Comparison of ENCODE assay signal across 30 cellular contexts in the genomic region with DNA sequence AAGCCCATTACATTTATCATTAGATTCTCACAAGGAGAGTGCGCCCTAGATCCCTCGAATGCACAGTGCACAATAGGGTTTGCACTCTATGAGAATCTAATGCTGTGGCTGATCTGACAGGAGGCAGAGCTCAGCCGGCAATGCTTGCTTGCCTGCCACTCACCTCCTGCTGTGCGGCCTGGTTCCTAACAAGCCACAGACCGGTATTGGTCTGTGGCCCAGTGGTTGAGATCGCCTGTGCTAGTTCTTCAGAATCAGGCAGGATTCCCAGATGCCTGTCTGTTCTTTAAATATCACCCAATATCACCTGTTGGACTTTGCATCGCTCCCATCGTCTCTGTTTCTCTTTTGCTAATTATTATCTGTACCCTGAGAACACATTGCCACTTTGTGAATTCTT. TPM values are rescaled to one million over a fixed set of nuclear protein-coding genes. Genes with fewer than 3 reads are reported as not detected.
"Had no signal": no experiment of that assay in that cellular context is flagged by ENCODE, and none has a peak within 500 bp of the region (broad histone marks: within the 10 kb centered on the region; RNA-seq: fewer than 3 reads in every experiment).

No MANE protein-coding gene starts in this region.

- DNase-seq: activated CD4-positive, alpha-beta T cell treated with anti-CD3 and anti-CD28 coated beads, Interleukin-2, amount 10 ng/mL, durations not matched to agents 7 days and 5 days; activated CD4-positive, CD25-positive, alpha-beta regulatory T cell treated with anti-CD3 and anti-CD28 coated beads, Interleukin-2, amount 50 U/mL, for 72 hours; activated CD8-positive, alpha-beta memory T cell treated with anti-CD3 and anti-CD28 coated beads, Interleukin-2, amount 10 ng/mL, durations not matched to agents 7 days and 5 days; activated CD8-positive, alpha-beta T cell treated with anti-CD3 and anti-CD28 coated beads for 36 hours; activated effector memory CD4-positive, alpha-beta T cell treated with anti-CD3 and anti-CD28 coated beads, Interleukin-2, amount 50 U/mL, for 16 hours; activated naive CD4-positive, alpha-beta T cell treated with anti-CD3 and anti-CD28 coated beads, Interleukin-2, amount 10 ng/mL, durations not matched to agents 7 days and 5 days; activated T-cell treated with anti-CD3 and anti-CD28 coated beads for 4 hours; effector memory CD8-positive, alpha-beta T cell; esophagus squamous epithelium; heart left ventricle; lower lobe of right lung; natural killer cell; right cardiac atrium; stimulated activated CD4-positive, alpha-beta T cell treated with anti-CD3 and anti-CD28 coated beads, Interleukin-2, amount 100 ng/mL, for 24 hours; stomach; SW 1271; T-helper 17 cell; upper lobe of left lung had no signal

- H3K4me3 ChIP-seq: dorsolateral prefrontal cortex, esophagus squamous epithelium, heart left ventricle, lower lobe of right lung, prostate gland, SK-N-MC, skin epidermis, stomach, suprapubic skin, upper lobe of left lung had no signal

- H3K27ac ChIP-seq: lower lobe of right lung, prostate gland, SK-N-MC, upper lobe of left lung, VCaP had no signal

- H3K27ac Mint-ChIP-seq: activated CD4-positive, alpha-beta T cell treated with anti-CD3 and anti-CD28 coated beads, Interleukin-2, amount 10 ng/mL, durations not matched to agents 7 days and 5 days; activated CD8-positive, alpha-beta memory T cell treated with anti-CD3 and anti-CD28 coated beads, Interleukin-2, amount 10 ng/mL, durations not matched to agents 7 days and 5 days; activated CD8-positive, alpha-beta T cell treated with anti-CD3 and anti-CD28 coated beads for 36 hours; activated naive CD4-positive, alpha-beta T cell treated with anti-CD3 and anti-CD28 coated beads, Interleukin-2, amount 10 ng/mL, durations not matched to agents 7 days and 5 days; brain; effector memory CD8-positive, alpha-beta T cell; natural killer cell; stimulated activated memory B cell treated with anti-CD40 and anti-IgM and Interleukin-4, amounts not matched to agents 10 μg/mL and 1 μg/mL and 100 μg/mL, for 72 hours; T-helper 17 cell had no signal

- H3K36me3 Mint-ChIP-seq: activated CD8-positive, alpha-beta memory T cell treated with anti-CD3 and anti-CD28 coated beads, Interleukin-2, amount 10 ng/mL, durations not matched to agents 7 days and 5 days; activated naive CD4-positive, alpha-beta T cell treated with anti-CD3 and anti-CD28 coated beads, Interleukin-2, amount 10 ng/mL, durations not matched to agents 7 days and 5 days; brain; natural killer cell; stimulated activated memory B cell treated with anti-CD40 and anti-IgM and Interleukin-4, amounts not matched to agents 10 μg/mL and 1 μg/mL and 100 μg/mL, for 72 hours had no signal

- H3K36me3 ChIP-seq: esophagus squamous epithelium, heart left ventricle, lower lobe of right lung, prostate gland, stomach, suprapubic skin, upper lobe of left lung had no signal

- H3K9me3 ChIP-seq: esophagus squamous epithelium, heart left ventricle, lower lobe of right lung, prostate gland, stomach, suprapubic skin, upper lobe of left lung had no signal

- H3K9me3 Mint-ChIP-seq: activated CD4-positive, alpha-beta T cell treated with anti-CD3 and anti-CD28 coated beads, Interleukin-2, amount 10 ng/mL, durations not matched to agents 7 days and 5 days; activated CD8-positive, alpha-beta T cell treated with anti-CD3 and anti-CD28 coated beads for 36 hours; activated naive CD4-positive, alpha-beta T cell treated with anti-CD3 and anti-CD28 coated beads, Interleukin-2, amount 10 ng/mL, durations not matched to agents 7 days and 5 days; effector memory CD8-positive, alpha-beta T cell; stimulated activated memory B cell treated with anti-CD40 and anti-IgM and Interleukin-4, amounts not matched to agents 10 μg/mL and 1 μg/mL and 100 μg/mL, for 72 hours had no signal

- H3K27me3 Mint-ChIP-seq: stimulated activated memory B cell treated with anti-CD40 and anti-IgM and Interleukin-4, amounts not matched to agents 10 μg/mL and 1 μg/mL and 100 μg/mL, for 72 hours had no signal

- H3K27me3 ChIP-seq: dorsolateral prefrontal cortex, esophagus squamous epithelium, heart left ventricle, stomach, suprapubic skin, upper lobe of left lung had no signal

- H3K4me1 ChIP-seq: esophagus squamous epithelium, lower lobe of right lung, prostate gland, stomach, suprapubic skin, upper lobe of left lung had no signal

- H3K4me1 Mint-ChIP-seq: activated CD4-positive, alpha-beta T cell treated with anti-CD3 and anti-CD28 coated beads, Interleukin-2, amount 10 ng/mL, durations not matched to agents 7 days and 5 days; activated CD8-positive, alpha-beta memory T cell treated with anti-CD3 and anti-CD28 coated beads, Interleukin-2, amount 10 ng/mL, durations not matched to agents 7 days and 5 days; activated naive CD4-positive, alpha-beta T cell treated with anti-CD3 and anti-CD28 coated beads, Interleukin-2, amount 10 ng/mL, durations not matched to agents 7 days and 5 days; brain; natural killer cell; stimulated activated memory B cell treated with anti-CD40 and anti-IgM and Interleukin-4, amounts not matched to agents 10 μg/mL and 1 μg/mL and 100 μg/mL, for 72 hours; T-helper 17 cell had no signal

- H3K4me3 Mint-ChIP-seq: activated CD4-positive, alpha-beta T cell treated with anti-CD3 and anti-CD28 coated beads, Interleukin-2, amount 10 ng/mL, durations not matched to agents 7 days and 5 days; activated CD8-positive, alpha-beta memory T cell treated with anti-CD3 and anti-CD28 coated beads, Interleukin-2, amount 10 ng/mL, durations not matched to agents 7 days and 5 days; activated CD8-positive, alpha-beta T cell treated with anti-CD3 and anti-CD28 coated beads for 36 hours; activated naive CD4-positive, alpha-beta T cell treated with anti-CD3 and anti-CD28 coated beads, Interleukin-2, amount 10 ng/mL, durations not matched to agents 7 days and 5 days; brain; effector memory CD8-positive, alpha-beta T cell; natural killer cell; stimulated activated memory B cell treated with anti-CD40 and anti-IgM and Interleukin-4, amounts not matched to agents 10 μg/mL and 1 μg/mL and 100 μg/mL, for 72 hours; T-helper 17 cell had no signal

- ATAC-seq: activated CD8-positive, alpha-beta memory T cell treated with anti-CD3 and anti-CD28 coated beads, Interleukin-2, amount 10 ng/mL, durations not matched to agents 7 days and 5 days; activated CD8-positive, alpha-beta T cell treated with anti-CD3 and anti-CD28 coated beads for 36 hours; effector memory CD8-positive, alpha-beta T cell; heart left ventricle; lower lobe of right lung; natural killer cell; right cardiac atrium; stimulated activated memory B cell treated with anti-CD40 and anti-IgM and Interleukin-4, amounts not matched to agents 10 μg/mL and 1 μg/mL and 100 μg/mL, for 72 hours; T-helper 17 cell had no signal

RNA-seq across cellular contexts. Expression of a gene that starts 14.0 kb away (rescaled TPM):
- total RNA-seq: activated CD4-positive, alpha-beta T cell treated with anti-CD3 and anti-CD28 coated beads, Interleukin-2, amount 10 ng/mL, durations not matched to agents 7 days and 5 days; activated CD8-positive, alpha-beta memory T cell treated with anti-CD3 and anti-CD28 coated beads, Interleukin-2, amount 10 ng/mL, durations not matched to agents 7 days and 5 days; activated CD8-positive, alpha-beta T cell treated with anti-CD3 and anti-CD28 coated beads for 36 hours; cardiac septum; heart left ventricle; lower lobe of right lung; mesenteric fat pad; natural killer cell; osteocyte; prostate gland; right cardiac atrium; stomach; suprapubic skin; T-helper 17 cell; upper lobe of left lung had no signal
- polyA plus RNA-seq: heart left ventricle, keratinocyte, right cardiac atrium, stomach had no signal

RNA-seq across cellular contexts. Expression of a gene that starts 27.8 kb away (rescaled TPM):
- total RNA-seq: activated CD4-positive, alpha-beta T cell treated with anti-CD3 and anti-CD28 coated beads, Interleukin-2, amount 10 ng/mL, durations not matched to agents 7 days and 5 days; activated CD8-positive, alpha-beta memory T cell treated with anti-CD3 and anti-CD28 coated beads, Interleukin-2, amount 10 ng/mL, durations not matched to agents 7 days and 5 days; activated CD8-positive, alpha-beta T cell treated with anti-CD3 and anti-CD28 coated beads for 36 hours; cardiac septum; esophagus squamous epithelium; heart left ventricle; lower lobe of right lung; mesenteric fat pad; natural killer cell; osteocyte; prostate gland; right cardiac atrium; stomach; suprapubic skin; T-helper 17 cell; upper lobe of left lung had no signal
- polyA plus RNA-seq: heart left ventricle, keratinocyte, right cardiac atrium, stomach had no signal
